20 cellular contexts compared by ENCODE assay signal in genomic region chr7:145324081-145324480, GRCh38.
"Had no signal": no experiment of that assay in that cellular context is flagged by ENCODE, and none has a peak within 500 bp of the region (broad histone marks: within the 10 kb centered on the region; RNA-seq: fewer than 3 reads in every experiment).

No MANE protein-coding gene starts in this region.

- H3K27me3 Mint-ChIP-seq: dendritic cell treated with granulocyte-macrophage colony-stimulating factor and Interleukin-4, amounts not matched to agents 40 ng/mL and 50 ng/mL, for 4 days; effector memory CD8-positive, alpha-beta T cell; memory B cell; naive B cell; stimulated activated naive B cell treated with anti-CD40 and anti-IgM and Interleukin-4, amounts not matched to agents 10 μg/mL and 1 μg/mL and 100 μg/mL, for 72 hours; stimulated activated naive CD8-positive, alpha-beta T cell treated with anti-CD3 and anti-CD28 coated beads, Interleukin-15, amount 100 ng/mL, for 72 hours had no signal

- H3K4me1 ChIP-seq: esophagus muscularis mucosa, gastrocnemius medialis, heart right ventricle, left lung, lower lobe of right lung, sigmoid colon, testis, tibial nerve had no signal

- H3K27me3 ChIP-seq: esophagus muscularis mucosa, gastrocnemius medialis, heart right ventricle, left lung, sigmoid colon, testis, tibial nerve had no signal

- H3K4me3 Mint-ChIP-seq: dendritic cell treated with granulocyte-macrophage colony-stimulating factor and Interleukin-4, amounts not matched to agents 40 ng/mL and 50 ng/mL, for 4 days; effector memory CD8-positive, alpha-beta T cell; memory B cell; naive B cell; nephron; stimulated activated naive B cell treated with anti-CD40 and anti-IgM and Interleukin-4, amounts not matched to agents 10 μg/mL and 1 μg/mL and 100 μg/mL, for 72 hours; stimulated activated naive CD8-positive, alpha-beta T cell treated with anti-CD3 and anti-CD28 coated beads, Interleukin-15, amount 100 ng/mL, for 72 hours had no signal

- H3K9me3 ChIP-seq: esophagus muscularis mucosa, gastrocnemius medialis, left lung, lower lobe of right lung, sigmoid colon, testis, tibial nerve had no signal

- H3K4me3 ChIP-seq: esophagus muscularis mucosa, gastrocnemius medialis, heart right ventricle, left lung, lower lobe of right lung, sigmoid colon, skin epidermis, testis, tibial nerve had no signal

- DNase-seq: effector memory CD8-positive, alpha-beta T cell; gastrocnemius medialis; heart right ventricle; islet precursor cell; lower lobe of right lung; naive B cell; sigmoid colon; stimulated activated CD4-positive, alpha-beta T cell treated with anti-CD3 and anti-CD28 coated beads, Interleukin-2, amount 100 ng/mL, for 24 hours; stimulated activated CD4-positive, alpha-beta T cell treated with anti-CD3 and anti-CD28 coated beads, Interleukin-4, amount 100 ng/mL, for 4 hours; stimulated activated naive B cell treated with anti-CD40 and anti-IgM and Interleukin-4, amounts not matched to agents 10 μg/mL and 1 μg/mL and 100 μg/mL, for 72 hours; stimulated activated naive CD8-positive, alpha-beta T cell treated with anti-CD3 and anti-CD28 coated beads, Interleukin-15, amount 100 ng/mL, for 72 hours; testis had no signal

- H3K36me3 Mint-ChIP-seq: memory B cell; naive B cell; stimulated activated naive B cell treated with anti-CD40 and anti-IgM and Interleukin-4, amounts not matched to agents 10 μg/mL and 1 μg/mL and 100 μg/mL, for 72 hours had no signal

- H3K36me3 ChIP-seq: esophagus muscularis mucosa, gastrocnemius medialis, heart right ventricle, left lung, lower lobe of right lung, sigmoid colon, tibial nerve had no signal

- H3K27ac ChIP-seq: epithelial cell of prostate, esophagus muscularis mucosa, gastrocnemius medialis, heart right ventricle, left lung, lower lobe of right lung, sigmoid colon, skin epidermis, testis, tibial nerve had no signal

- H3K4me1 Mint-ChIP-seq: memory B cell; naive B cell; nephron; stimulated activated naive B cell treated with anti-CD40 and anti-IgM and Interleukin-4, amounts not matched to agents 10 μg/mL and 1 μg/mL and 100 μg/mL, for 72 hours; stimulated activated naive CD8-positive, alpha-beta T cell treated with anti-CD3 and anti-CD28 coated beads, Interleukin-15, amount 100 ng/mL, for 72 hours had no signal

- H3K9me3 Mint-ChIP-seq: nephron had no signal

- H3K27ac Mint-ChIP-seq: dendritic cell treated with granulocyte-macrophage colony-stimulating factor and Interleukin-4, amounts not matched to agents 40 ng/mL and 50 ng/mL, for 4 days; effector memory CD8-positive, alpha-beta T cell; memory B cell; naive B cell; nephron; stimulated activated naive B cell treated with anti-CD40 and anti-IgM and Interleukin-4, amounts not matched to agents 10 μg/mL and 1 μg/mL and 100 μg/mL, for 72 hours; stimulated activated naive CD8-positive, alpha-beta T cell treated with anti-CD3 and anti-CD28 coated beads, Interleukin-15, amount 100 ng/mL, for 72 hours had no signal
